ENCODE assay signal across 17 cellular contexts in the genomic region with DNA sequence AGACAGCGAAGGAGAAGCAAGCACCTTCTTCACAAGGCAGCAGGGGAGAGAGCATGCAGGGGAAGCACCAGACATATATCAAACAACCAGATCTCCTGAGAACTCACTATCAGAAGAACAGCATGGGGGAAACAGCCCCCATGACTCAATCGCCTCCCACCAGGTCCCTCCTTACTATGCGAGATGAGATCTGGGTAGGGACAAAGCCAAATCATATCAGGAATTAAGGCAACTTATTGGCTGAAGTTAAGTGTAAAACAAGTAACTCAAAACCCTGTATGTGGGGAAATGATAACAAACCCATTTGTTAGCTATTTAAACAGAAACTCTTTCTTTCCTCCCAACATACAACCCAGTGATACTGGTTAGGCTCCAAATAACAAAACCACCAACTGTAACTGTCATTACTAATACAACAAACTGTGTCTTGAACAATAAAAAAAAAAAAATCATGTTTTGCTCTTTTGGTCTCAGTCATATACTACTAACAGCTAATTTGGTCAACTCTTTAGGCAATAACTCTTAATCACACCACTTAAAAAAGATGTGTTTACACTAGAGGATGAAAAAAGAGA. TPM values are rescaled to one million over a fixed set of nuclear protein-coding genes. Genes with fewer than 3 reads are reported as not detected.
DNase-seq lines count a peak whose midpoint lies in the region; ATAC-seq lines count a peak whose summit lies in the region.
"Had no signal": no experiment of that assay in that cellular context is flagged by ENCODE, and none has a peak within 500 bp of the region (broad histone marks: within the 10 kb centered on the region; RNA-seq: fewer than 3 reads in every experiment).

No MANE protein-coding gene starts in this region.

- peaks cover 6% of the 10 kb centered on the region; the same call in 1 of the 2 replicates for H3K4me1 ChIP-seq in HUES6 (ENCODE audit: control insufficient read depth, insufficient read depth, low read length)
- H3K4me1 ChIP-seq: ascending aorta, esophagus squamous epithelium had no signal

- peak; percentile 17 for DNase-seq in EH (ENCODE audit: low read depth)
- no peak for DNase-seq in activated T-helper 2 cell treated with anti-CD3 and anti-CD28 coated beads, Interferon-gamma antibody, Interleukin-2, Interleukin-4, amounts not matched to agents 10 μg/mL and 5 μg/mL and 100 μg/mL, durations not matched to agents 14 hours and 24 hours and 36 hours (ENCODE audit: low spot score)
- peak; percentile 50 for DNase-seq in stimulated activated CD4-positive, alpha-beta T cell treated with anti-CD3 and anti-CD28 coated beads, Interleukin-15, amount 100 ng/mL, for 24 hours
- DNase-seq in AML-193 (lab: John Stamatoyannopoulos, UW), result no peak
- DNase-seq in posterior vena cava (ENCODE audit: low spot score), result no peak
- DNase-seq: esophagus squamous epithelium, Kasumi-1, left colon, NCI-H187, small intestine, T-cell, trophoblast cell had no signal

- no peak overlapping the region for H3K4me3 ChIP-seq in HUES6 (ENCODE audit: low read depth, low read length)
- H3K4me3 ChIP-seq: ascending aorta, esophagus squamous epithelium had no signal

- H3K27ac Mint-ChIP-seq in activated T-helper 2 cell treated with anti-CD3 and anti-CD28 coated beads, Interferon-gamma antibody, Interleukin-2, Interleukin-4, amounts not matched to agents 10 μg/mL and 5 μg/mL and 100 μg/mL, durations not matched to agents 14 hours and 24 hours and 36 hours, result peak overlapping the region; percentile 69
- H3K27ac Mint-ChIP-seq: CD14-positive monocyte; dendritic cell treated with granulocyte-macrophage colony-stimulating factor and Interleukin-4, amounts not matched to agents 40 ng/mL and 50 ng/mL, for 4 days; T-cell had no signal

- intact Hi-C loops in activated T-helper 2 cell treated with anti-CD3 and anti-CD28 coated beads, Interferon-gamma antibody, Interleukin-2, Interleukin-4, amounts not matched to agents 10 μg/mL and 5 μg/mL and 100 μg/mL, durations not matched to agents 14 hours and 24 hours and 36 hours (cut with micrococcal nuclease), result loop anchor here (2.0 to 10.0 kb wide), 3 partner anchors 14 to 1426 kb away; partner anchors contain the start of gene VIM
- intact Hi-C loops in posterior vena cava (cut with DNase I), result no loop called here

- H3K4me3 Mint-ChIP-seq in activated T-helper 2 cell treated with anti-CD3 and anti-CD28 coated beads, Interferon-gamma antibody, Interleukin-2, Interleukin-4, amounts not matched to agents 10 μg/mL and 5 μg/mL and 100 μg/mL, durations not matched to agents 14 hours and 24 hours and 36 hours (ENCODE audit: low read depth), result no peak overlapping the region
- H3K4me3 Mint-ChIP-seq: CD14-positive monocyte; dendritic cell treated with granulocyte-macrophage colony-stimulating factor and Interleukin-4, amounts not matched to agents 40 ng/mL and 50 ng/mL, for 4 days; T-cell had no signal

- H3K4me1 Mint-ChIP-seq in activated T-helper 2 cell treated with anti-CD3 and anti-CD28 coated beads, Interferon-gamma antibody, Interleukin-2, Interleukin-4, amounts not matched to agents 10 μg/mL and 5 μg/mL and 100 μg/mL, durations not matched to agents 14 hours and 24 hours and 36 hours (ENCODE audit: low read depth), result peaks cover 14% of the 10 kb centered on the region
- H3K4me1 Mint-ChIP-seq: CD14-positive monocyte had no signal

- peak overlapping the region; percentile 25; the same call in 1 of the 2 replicates for H3K27ac ChIP-seq in HUES6 (ENCODE audit: low read depth, low read length)
- H3K27ac ChIP-seq: ascending aorta, esophagus squamous epithelium had no signal

- no peaks in the 10 kb centered on the region for H3K27me3 ChIP-seq in HUES6 (ENCODE audit: control insufficient read depth, insufficient read depth, low read length)
- H3K27me3 ChIP-seq: ascending aorta, esophagus squamous epithelium had no signal

- peaks cover 7% of the 10 kb centered on the region; the same call in 1 of the 2 replicates for H3K36me3 ChIP-seq in HUES6 (ENCODE audit: control insufficient read depth, insufficient read depth, low read length)

- ATAC-seq in GM21576 (IDR thresholded peaks at IDR 0.05; ENCODE audit: unreplicated experiment), result no peak
- ATAC-seq: left colon, T-cell had no signal

- no peaks in the 10 kb centered on the region for H3K27me3 Mint-ChIP-seq in activated T-helper 2 cell treated with anti-CD3 and anti-CD28 coated beads, Interferon-gamma antibody, Interleukin-2, Interleukin-4, amounts not matched to agents 10 μg/mL and 5 μg/mL and 100 μg/mL, durations not matched to agents 14 hours and 24 hours and 36 hours (ENCODE audit: low read depth)
- H3K27me3 Mint-ChIP-seq: dendritic cell treated with granulocyte-macrophage colony-stimulating factor and Interleukin-4, amounts not matched to agents 40 ng/mL and 50 ng/mL, for 4 days; T-cell had no signal

- peaks cover 58% of the 10 kb centered on the region for H3K36me3 Mint-ChIP-seq in activated T-helper 2 cell treated with anti-CD3 and anti-CD28 coated beads, Interferon-gamma antibody, Interleukin-2, Interleukin-4, amounts not matched to agents 10 μg/mL and 5 μg/mL and 100 μg/mL, durations not matched to agents 14 hours and 24 hours and 36 hours (ENCODE audit: low read depth)

- no peaks in the 10 kb centered on the region for H3K9me3 ChIP-seq in HUES6 (ENCODE audit: control insufficient read depth, insufficient read depth, low read depth, low read length)
- H3K9me3 ChIP-seq: ascending aorta had no signal

- H3K9ac ChIP-seq in HUES6 (ENCODE audit: low read length), result no peak overlapping the region

- peaks cover 18% of the 10 kb centered on the region for H3K9me3 Mint-ChIP-seq in activated T-helper 2 cell treated with anti-CD3 and anti-CD28 coated beads, Interferon-gamma antibody, Interleukin-2, Interleukin-4, amounts not matched to agents 10 μg/mL and 5 μg/mL and 100 μg/mL, durations not matched to agents 14 hours and 24 hours and 36 hours

RNA-seq across cellular contexts. Expression of gene MINDY3, which starts 57.8 kb away (rescaled TPM):
- 19.2 and 20.9 TPM in 2 replicates for total RNA-seq in activated T-helper 2 cell treated with anti-CD3 and anti-CD28 coated beads, Interferon-gamma antibody, Interleukin-2, Interleukin-4, amounts not matched to agents 10 μg/mL and 5 μg/mL and 100 μg/mL, durations not matched to agents 14 hours and 24 hours and 36 hours
- total RNA-seq in posterior vena cava, result 10 to 100 TPM; 32.4 to 47.8 TPM

Comparison
In these comparisons a context has a peak if more than half of its experiments do, and no peak if none do; other contexts are left out.
1. DNase-seq: peak in EH (single experiment) and stimulated activated CD4-positive, alpha-beta T cell treated with anti-CD3 and anti-CD28 coated beads, Interleukin-15, amount 100 ng/mL, for 24 hours (single experiment); none in activated T-helper 2 cell treated with anti-CD3 and anti-CD28 coated beads, Interferon-gamma antibody, Interleukin-2, Interleukin-4, amounts not matched to agents 10 μg/mL and 5 μg/mL and 100 μg/mL, durations not matched to agents 14 hours and 24 hours and 36 hours (single experiment), AML-193 (0 of 2) and posterior vena cava (single experiment).